8 cellular contexts compared by ENCODE assay signal in the genomic region with DNA sequence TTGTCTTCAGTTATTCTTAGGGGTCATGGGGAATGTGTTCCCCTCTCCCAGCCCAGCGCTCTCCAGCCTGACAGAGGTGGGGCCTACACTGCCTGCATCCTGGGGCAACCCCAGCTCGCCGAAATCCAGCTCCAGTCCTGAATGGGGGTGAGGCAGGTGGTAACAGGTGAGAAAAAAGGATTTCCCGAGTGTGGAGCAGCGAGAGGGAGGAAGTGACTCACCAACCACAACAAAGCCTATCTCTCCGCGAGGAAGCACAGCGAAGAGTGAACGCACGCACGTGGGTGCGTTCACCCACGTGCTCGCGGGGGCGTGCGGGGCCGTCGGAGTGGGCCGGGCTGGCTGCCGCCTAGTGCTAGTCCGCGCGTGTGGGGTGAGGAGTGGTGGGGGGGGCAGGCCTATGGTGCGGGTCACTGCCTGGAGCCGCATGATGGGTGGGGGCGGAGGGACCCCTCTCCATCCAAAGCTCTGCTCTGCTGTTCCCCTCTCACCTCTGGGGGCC. TPM values are rescaled to one million over a fixed set of nuclear protein-coding genes. Genes with fewer than 3 reads are reported as not detected.
DNase-seq lines count a peak whose midpoint lies in the region; ATAC-seq and TF ChIP-seq lines count a peak whose summit lies in the region.

No MANE protein-coding gene starts in this region.

- peak overlapping the region; percentile 49 for H3K4me3 ChIP-seq in astrocyte of the spinal cord (ENCODE audit: low read depth, low read length)
- H3K4me3 ChIP-seq in aorta (ENCODE audit: low read length in 2 of 2): peak overlapping the region in 1 of 2 donors; percentile 38

- no peak for ATAC-seq in aorta (ENCODE audit: low FRiP score)

- intact Hi-C loops in aorta (cut with DNase I): no loop called here

- 12 to 18% methylated on average over 19 to 27 of the region's 27 CpGs for WGBS in aorta, 2 donors

- no peaks in the 10 kb centered on the region for H3K27me3 ChIP-seq in aorta (ENCODE audit: control insufficient read depth in 1 of 2, insufficient read depth in 2 of 2, low read length in 1 of 2)

- DNase-seq in GM20000 (ENCODE audit: low spot score) (peak; percentile 67), SW480 (ENCODE audit: low spot score) (peak; percentile 98), astrocyte of the spinal cord (ENCODE audit: low read depth, low spot score) (no peak), kidney tubule cell (ENCODE audit: low spot score) (peak; percentile 68), SIG-M5 (lab: John Stamatoyannopoulos, UW) (no peak), foreskin melanocyte (no peak), aorta (no peak)
- DNase-seq in stimulated activated CD4-positive, alpha-beta T cell treated with anti-CD3 and anti-CD28 coated beads, TNF-alpha, amount 100 ng/mL, for 24 hours (ENCODE audit: low read depth in 3 of 3): peak; percentile 33 to 74 (median 59)

- H3K4me1 ChIP-seq in aorta (ENCODE audit: control insufficient read depth in 1 of 2, insufficient read depth in 2 of 2, low read length in 2 of 2): no peaks in the 10 kb centered on the region

- in situ Hi-C loops in astrocyte of the spinal cord (cut with HindIII; ENCODE audit: low sequenced_read_pairs): no loop called here

- no peaks in the 10 kb centered on the region for H3K9me3 ChIP-seq in aorta (ENCODE audit: control insufficient read depth, low read length)

- no peaks in the 10 kb centered on the region for H3K36me3 ChIP-seq in aorta (ENCODE audit: control insufficient read depth in 1 of 2, insufficient read depth in 2 of 2, low read length in 1 of 2)

- no peak overlapping the region for H3K27ac ChIP-seq in aorta (ENCODE audit: low read depth in 1 of 2, low read length in 2 of 2)

- TF ChIP-seq CTCF in GM20000 (IDR thresholded peaks at IDR 0.05; ENCODE audit: extremely low read depth, missing control alignments) (no peak), astrocyte of the spinal cord (IDR thresholded peaks at IDR 0.05; ENCODE audit: low read depth, low read length) (no peak)

RNA-seq across cellular contexts. Expression of a gene that starts 0.9 kb away (rescaled TPM):
- 10 to 100 TPM; 10.7 to 11.5 TPM for total RNA-seq in aorta
- 1 to 10 TPM; 3.9 to 5.7 TPM for polyA plus RNA-seq in aorta

RNA-seq across cellular contexts. Expression of a gene that starts 36.2 kb away (rescaled TPM):
- total RNA-seq in aorta: not detected
- under 1 TPM in 1 of 2 donors, not detected in 1; 0.13 TPM for polyA plus RNA-seq in aorta

Comparison
In these comparisons a context has a peak if more than half of its experiments do, and no peak if none do; other contexts are left out.
1. DNase-seq: peak in GM20000 (single experiment), SW480 (single experiment), kidney tubule cell (single experiment) and stimulated activated CD4-positive, alpha-beta T cell treated with anti-CD3 and anti-CD28 coated beads, TNF-alpha, amount 100 ng/mL, for 24 hours (3 of 3); none in astrocyte of the spinal cord (single experiment), SIG-M5 (single experiment), foreskin melanocyte (single experiment) and aorta (0 of 2).